8 cellular contexts compared by ENCODE assay signal in genomic region chr15:90232941-90233700, GRCh38. TPM values are rescaled to one million over a fixed set of nuclear protein-coding genes. Genes with fewer than 3 reads are reported as not detected.
DNase-seq lines count a peak whose midpoint lies in the region; ATAC-seq and TF ChIP-seq lines count a peak whose summit lies in the region.

No MANE protein-coding gene starts in this region.

- peak overlapping the region; percentile 90 for H3K27ac Mint-ChIP-seq in activated T-helper 17 cell treated with anti-CD3 and anti-CD28 coated beads, Interleukin-2, amount 50 U/mL, for 72 hours

- ATAC-seq in GM18505 (IDR thresholded peaks at IDR 0.05; ENCODE audit: unreplicated experiment) (peak; percentile 29), HG03039 (IDR thresholded peaks at IDR 0.05; ENCODE audit: unreplicated experiment) (peak; percentile 25), foreskin keratinocyte (peak; percentile 59), upper lobe of left lung (ENCODE audit: low FRiP score in 2 of 2) (peak; percentile 74 to 79)
- peak; percentile 58 for ATAC-seq in activated T-helper 17 cell treated with anti-CD3 and anti-CD28 coated beads, Interleukin-2, amount 50 U/mL, for 72 hours (replicated peaks)

- H2AFZ ChIP-seq in ACC112 (ENCODE audit: low read length, unreplicated experiment), result peak overlapping the region; percentile 26
- no peak overlapping the region for H2AFZ ChIP-seq in OCI-LY1 (ENCODE audit: low read length)
- peak overlapping the region; percentile 87 for H2AFZ ChIP-seq in osteoblast (ENCODE audit: low read length)

- H3K4me1 Mint-ChIP-seq in activated T-helper 17 cell treated with anti-CD3 and anti-CD28 coated beads, Interleukin-2, amount 50 U/mL, for 72 hours, result peaks cover 14% of the 10 kb centered on the region

- H3K4me3 ChIP-seq in ACC112 (ENCODE audit: low read depth, low read length), result peak overlapping the region; percentile 77
- H3K4me3 ChIP-seq in OCI-LY1 (ENCODE audit: low read depth, low read length, poor library complexity, severe bottlenecking), result peak overlapping the region; percentile 90
- H3K4me3 ChIP-seq in osteoblast (ENCODE audit: insufficient read depth, low read length), result peak overlapping the region; percentile 96
- H3K4me3 ChIP-seq in upper lobe of left lung, result peak overlapping the region; percentile 60 to 99 (median 70)

- H3K36me3 ChIP-seq in ACC112 (ENCODE audit: insufficient read depth, low read length) (peaks cover 3% of the 10 kb centered on the region; the same call in 1 of the 2 replicates), OCI-LY1 (ENCODE audit: insufficient read depth, low read length) (peaks cover 36% of the 10 kb centered on the region), osteoblast (ENCODE audit: insufficient read depth, low read length) (peaks cover 39% of the 10 kb centered on the region), upper lobe of left lung (peaks cover 5 to 47% (median 31%) of the 10 kb centered on the region in 4 donors)

- peak overlapping the region; percentile 86 for H3K9ac ChIP-seq in OCI-LY1 (ENCODE audit: low read length)

- H3K36me3 Mint-ChIP-seq in activated T-helper 17 cell treated with anti-CD3 and anti-CD28 coated beads, Interleukin-2, amount 50 U/mL, for 72 hours (ENCODE audit: low read depth), result peaks cover 69% of the 10 kb centered on the region

- peak in 1 of 2 donors; percentile 53 for DNase-seq in foreskin keratinocyte
- DNase-seq in osteoblast (ENCODE audit: insufficient read length, low spot score, missing footprints), result peak; percentile 96
- peak; percentile 85 to 92 for DNase-seq in upper lobe of left lung

- no peaks in the 10 kb centered on the region for H3K9me3 ChIP-seq in OCI-LY1 (ENCODE audit: low read length)
- no peaks in the 10 kb centered on the region for H3K9me3 ChIP-seq in osteoblast (ENCODE audit: low read depth, low read length)
- no peaks in the 10 kb centered on the region for H3K9me3 ChIP-seq in upper lobe of left lung

- H3K27me3 Mint-ChIP-seq in activated T-helper 17 cell treated with anti-CD3 and anti-CD28 coated beads, Interleukin-2, amount 50 U/mL, for 72 hours, result no peaks in the 10 kb centered on the region

- TF ChIP-seq EP300 in upper lobe of left lung (IDR thresholded peaks at IDR 0.05), result no peak

- H3K27me3 ChIP-seq in ACC112 (ENCODE audit: insufficient read depth, low read length), result no peaks in the 10 kb centered on the region
- no peaks in the 10 kb centered on the region for H3K27me3 ChIP-seq in OCI-LY1 (ENCODE audit: insufficient read depth, low read length)
- H3K27me3 ChIP-seq in foreskin keratinocyte, result no peaks in the 10 kb centered on the region
- H3K27me3 ChIP-seq in osteoblast (ENCODE audit: insufficient read depth, low read length), result no peaks in the 10 kb centered on the region
- H3K27me3 ChIP-seq in upper lobe of left lung, result no peaks in the 10 kb centered on the region

- H3K9me2 ChIP-seq in OCI-LY1 (ENCODE audit: low read depth, low read length), result no peaks in the 10 kb centered on the region

- peak overlapping the region; percentile 98 for H3K4me3 Mint-ChIP-seq in activated T-helper 17 cell treated with anti-CD3 and anti-CD28 coated beads, Interleukin-2, amount 50 U/mL, for 72 hours

- H3K79me2 ChIP-seq in ACC112 (ENCODE audit: control insufficient read depth, insufficient read depth, low read length, unreplicated experiment), result peaks cover 16% of the 10 kb centered on the region
- H3K79me2 ChIP-seq in OCI-LY1 (ENCODE audit: insufficient read depth, low read length), result no peaks in the 10 kb centered on the region
- H3K79me2 ChIP-seq in osteoblast (ENCODE audit: insufficient read depth, low read length), result peaks cover 30% of the 10 kb centered on the region

- TF ChIP-seq POLR2A in GM18505 (IDR thresholded peaks at IDR 0.05; ENCODE audit: borderline replicate concordance, extremely low read depth, insufficient read depth, insufficient read length), result no peak
- no peak for TF ChIP-seq POLR2A in upper lobe of left lung (IDR thresholded peaks at IDR 0.05)

- H3K9me3 Mint-ChIP-seq in activated T-helper 17 cell treated with anti-CD3 and anti-CD28 coated beads, Interleukin-2, amount 50 U/mL, for 72 hours, result no peaks in the 10 kb centered on the region

- peak overlapping the region; percentile 99 for H3K4me2 ChIP-seq in OCI-LY1 (ENCODE audit: low read length)
- H3K4me2 ChIP-seq in osteoblast (ENCODE audit: insufficient read depth, low read length), result peak overlapping the region; percentile 89

- H3K27ac ChIP-seq in ACC112 (ENCODE audit: low read depth, low read length) (peak overlapping the region; percentile 68), OCI-LY1 (ENCODE audit: low read depth, low read length, poor library complexity, severe bottlenecking) (peak overlapping the region; percentile 71), foreskin keratinocyte (peak overlapping the region; percentile 9), osteoblast (ENCODE audit: low read depth, low read length) (peak overlapping the region; percentile 91), upper lobe of left lung (peak overlapping the region; percentile 89 to 97 (median 94))

- TF ChIP-seq CTCF in OCI-LY1 (IDR thresholded peaks at IDR 0.05; ENCODE audit: low read length) (peak; percentile 34; the same call in 1 of the 2 replicates), foreskin keratinocyte (conservative IDR thresholded peaks at IDR 0.05) (peak; percentile 57), osteoblast (IDR thresholded peaks at IDR 0.05; ENCODE audit: extremely low read depth, low read depth, low read length) (peak; percentile 45), upper lobe of left lung (IDR thresholded peaks at IDR 0.05) (peak; percentile 46 to 77 (median 54))

- WGBS in upper lobe of left lung, 2 donors, result 4 to 6% methylated on average over 10 to 22 of the region's 30 CpGs

- H3K4me1 ChIP-seq in ACC112 (ENCODE audit: control insufficient read depth, insufficient read depth, low read length, unreplicated experiment) (peaks cover 5% of the 10 kb centered on the region), OCI-LY1 (ENCODE audit: insufficient read depth, low read length, severe bottlenecking) (peaks cover 39% of the 10 kb centered on the region), foreskin keratinocyte (no peaks in the 10 kb centered on the region), osteoblast (ENCODE audit: insufficient read depth, low read length) (peaks cover 18% of the 10 kb centered on the region), upper lobe of left lung (peaks cover 28 to 46% (median 42%) of the 10 kb centered on the region in 4 donors)

- H3F3A ChIP-seq in OCI-LY1 (ENCODE audit: insufficient read depth, low read length), result no peaks in the 10 kb centered on the region

- H4K20me1 ChIP-seq in OCI-LY1 (ENCODE audit: insufficient read depth, low read length) (no peaks in the 10 kb centered on the region), osteoblast (ENCODE audit: insufficient read depth, low read length) (peaks cover 17% of the 10 kb centered on the region)

RNA-seq across cellular contexts. Expression of gene CIB1, which starts 0.6 kb away (rescaled TPM):
- 100 to 1,000 TPM; 128 to 163 TPM for total RNA-seq in activated T-helper 17 cell treated with anti-CD3 and anti-CD28 coated beads, Interleukin-2, amount 50 U/mL, for 72 hours
- total RNA-seq in foreskin keratinocyte, result 59.7 and 61.2 TPM in 2 replicates
- polyA plus RNA-seq in foreskin keratinocyte, result 124 and 151 TPM in 2 replicates
- total RNA-seq in osteoblast, result 21.4 and 23.0 TPM in 2 replicates
- 10 to 100 TPM; 40.9 to 89.6 (median 75.5) TPM for total RNA-seq in upper lobe of left lung

RNA-seq across cellular contexts. Expression of gene GDPGP1, which starts 0.9 kb away (rescaled TPM):
- 1 to 10 TPM; 8.2 to 9.4 TPM for total RNA-seq in activated T-helper 17 cell treated with anti-CD3 and anti-CD28 coated beads, Interleukin-2, amount 50 U/mL, for 72 hours
- total RNA-seq in foreskin keratinocyte (1.3 and 2.6 TPM in 2 replicates), osteoblast (8.0 and 9.7 TPM in 2 replicates), upper lobe of left lung (10 to 100 TPM in 3 of 6 donors, 1 to 10 TPM in 3; 7.2 to 27.2 (median 10.3) TPM)
- polyA plus RNA-seq in foreskin keratinocyte, result 0.60 and 1.1 TPM in 2 replicates

RNA-seq across cellular contexts. Expression of gene TTLL13, which starts 16.2 kb away (rescaled TPM):
- 1 to 10 TPM in 1 of 2 donors, not detected in 1; 1.3 TPM for total RNA-seq in activated T-helper 17 cell treated with anti-CD3 and anti-CD28 coated beads, Interleukin-2, amount 50 U/mL, for 72 hours
- 0.07 TPM in 1 of 2 replicates, not detected in the other for total RNA-seq in foreskin keratinocyte
- polyA plus RNA-seq in foreskin keratinocyte, result not detected in 2 replicates
- under 0.01 TPM in 2 replicates for total RNA-seq in osteoblast
- under 1 TPM in 3 of 6 donors, not detected in 3; 0.39 to 0.89 (median 0.49) TPM for total RNA-seq in upper lobe of left lung

RNA-seq across cellular contexts. Expression of gene SEMA4B, which starts 32.0 kb away (rescaled TPM):
- total RNA-seq in activated T-helper 17 cell treated with anti-CD3 and anti-CD28 coated beads, Interleukin-2, amount 50 U/mL, for 72 hours, result 10 to 100 TPM; 17.3 to 49.1 TPM
- 49.0 and 72.5 TPM in 2 replicates for total RNA-seq in foreskin keratinocyte
- polyA plus RNA-seq in foreskin keratinocyte, result 40.7 and 63.4 TPM in 2 replicates
- 8.7 and 15.9 TPM in 2 replicates for total RNA-seq in osteoblast
- total RNA-seq in upper lobe of left lung, result 10 to 100 TPM; 47.6 to 81.3 (median 55.9) TPM

RNA-seq across cellular contexts. Expression of gene NGRN, which starts 32.4 kb away (rescaled TPM):
- 10 to 100 TPM; 22.4 to 31.1 TPM for total RNA-seq in activated T-helper 17 cell treated with anti-CD3 and anti-CD28 coated beads, Interleukin-2, amount 50 U/mL, for 72 hours
- 48.6 and 52.0 TPM in 2 replicates for total RNA-seq in foreskin keratinocyte
- polyA plus RNA-seq in foreskin keratinocyte, result 45.4 and 51.5 TPM in 2 replicates
- 56.0 and 68.4 TPM in 2 replicates for total RNA-seq in osteoblast
- total RNA-seq in upper lobe of left lung, result 10 to 100 TPM; 35.6 to 74.2 (median 62.6) TPM

Comparison
In these comparisons a context has a peak if more than half of its experiments do, and no peak if none do; other contexts are left out.
1. H3K27ac ChIP-seq: peak in every context shown above with its lines; median percentile 94 in upper lobe of left lung; 91 in osteoblast; 71 in OCI-LY1; 68 in ACC112; 9 in foreskin keratinocyte.
2. ATAC-seq: peak in every context shown above with its lines; median percentile 76 in upper lobe of left lung; 59 in foreskin keratinocyte; 58 in activated T-helper 17 cell treated with anti-CD3 and anti-CD28 coated beads, Interleukin-2, amount 50 U/mL, for 72 hours; 29 in GM18505; 25 in HG03039.